In genomic region chr2:231673348-231673770, GRCh38 we compare ENCODE assay signal across 8 cellular contexts. TPM values are rescaled to one million over a fixed set of nuclear protein-coding genes. Genes with fewer than 3 reads are reported as not detected.
DNase-seq lines count a peak whose midpoint lies in the region; ATAC-seq and TF ChIP-seq lines count a peak whose summit lies in the region.

No MANE protein-coding gene starts in this region.

- no peak for TF ChIP-seq CTCF in Calu3 (IDR thresholded peaks at IDR 0.05; ENCODE audit: unreplicated experiment)
- TF ChIP-seq CTCF in brain (conservative IDR thresholded peaks at IDR 0.05) = no peak
- no peak for TF ChIP-seq CTCF in lower lobe of right lung (IDR thresholded peaks at IDR 0.05)

- H3K27me3 ChIP-seq in MG63 (no peaks in the 10 kb centered on the region), lower lobe of right lung (ENCODE audit: low read depth) (no peaks in the 10 kb centered on the region)

- H3K27ac Mint-ChIP-seq in Calu3 (ENCODE audit: unreplicated experiment) = peak overlapping the region; percentile 88
- peak overlapping the region in 3 of 5 experiments; percentile 40 to 96 (median 72) for H3K27ac Mint-ChIP-seq in brain

- ATAC-seq in lower lobe of right lung (peak; percentile 86 to 89), HG03097 (IDR thresholded peaks at IDR 0.05; ENCODE audit: low FRiP score, unreplicated experiment) (no peak), HG03135 (IDR thresholded peaks at IDR 0.05; ENCODE audit: unreplicated experiment) (no peak)

- H3K4me1 Mint-ChIP-seq in Calu3 (ENCODE audit: low read depth, unreplicated experiment) (peaks cover 38% of the 10 kb centered on the region), brain (peaks cover 35% of the 10 kb centered on the region)

- peaks cover 27% of the 10 kb centered on the region for H3K36me3 Mint-ChIP-seq in Calu3 (ENCODE audit: insufficient read depth, unreplicated experiment)
- no peaks in the 10 kb centered on the region for H3K36me3 Mint-ChIP-seq in brain

- H3K9me3 ChIP-seq in MG63 = no peaks in the 10 kb centered on the region
- no peaks in the 10 kb centered on the region for H3K9me3 ChIP-seq in lower lobe of right lung

- H3K9me3 Mint-ChIP-seq in Calu3 (ENCODE audit: low read depth, unreplicated experiment) (no peaks in the 10 kb centered on the region), brain (peaks cover 0 to 2% (median 0%) of the 10 kb centered on the region in 5 experiments)

- H3K36me3 ChIP-seq in MG63 = no peaks in the 10 kb centered on the region
- no peaks in the 10 kb centered on the region for H3K36me3 ChIP-seq in lower lobe of right lung

- no peak overlapping the region for H3K4me3 Mint-ChIP-seq in Calu3 (ENCODE audit: low read depth, unreplicated experiment)
- H3K4me3 Mint-ChIP-seq in brain = no peak overlapping the region

- peak overlapping the region; percentile 92 for H3K27ac ChIP-seq in lower lobe of right lung

- H3K4me3 ChIP-seq in MG63 (no peak overlapping the region), lower lobe of right lung (peak overlapping the region; percentile 14)

- DNase-seq in Calu3 = peak; percentile 74
- DNase-seq in MG63 = peak; percentile 74
- DNase-seq in lower lobe of right lung = peak; percentile 89
- DNase-seq in stimulated activated CD4-positive, alpha-beta T cell treated with anti-CD3 and anti-CD28 coated beads, Interleukin-4, amount 100 ng/mL, for 1 hour = no peak
- no peak for DNase-seq in C1 segment of cervical spinal cord (lab: John Stamatoyannopoulos, UW)

- H3K27me3 Mint-ChIP-seq in Calu3 (ENCODE audit: unreplicated experiment) = no peaks in the 10 kb centered on the region
- H3K27me3 Mint-ChIP-seq in brain = peaks cover 4% of the 10 kb centered on the region

- BruUV-seq in Calu3 (replicated peaks; lab: Mats Ljungman, UMichigan) = no TSS peak

- CTCF ChIA-PET in Calu3 (lab: Charles Lee) = interaction anchor here (0.6 to 2.8 kb wide), 9 partner anchors 18 to 285 kb away, joined by 3 to 29 read pairs (median 4); no protein-coding TSS in a partner anchor

- peaks cover 63% of the 10 kb centered on the region for H3K4me1 ChIP-seq in lower lobe of right lung

- intact Hi-C loops in Calu3 (cut with micrococcal nuclease; ENCODE audit: unreplicated experiment) (no loop called here), lower lobe of right lung (cut with DNase I) (no loop called here)

RNA-seq across cellular contexts. Expression of gene PTMA, which starts 35.0 kb away (rescaled TPM):
- total RNA-seq in Calu3 (2022) (1,239 and 1,354 TPM in 2 replicates), lower lobe of right lung (729 TPM)
- total RNA-seq in MG63 (2014; rRNA removed; shearing (Covaris generic); ENCODE audit: low replicate concordance) = 1,493 and 1,533 TPM in 2 replicates
- 2,636 TPM for polyA plus RNA-seq in brain (ENCODE audit: insufficient read depth, low read depth, low replicate concordance)

Comparison
In these comparisons a context has a peak if more than half of its experiments do, and no peak if none do; other contexts are left out.
1. DNase-seq: peak in Calu3 (single experiment), MG63 (single experiment) and lower lobe of right lung (single experiment); none in stimulated activated CD4-positive, alpha-beta T cell treated with anti-CD3 and anti-CD28 coated beads, Interleukin-4, amount 100 ng/mL, for 1 hour (single experiment) and C1 segment of cervical spinal cord (0 of 14).
2. ATAC-seq: peak in lower lobe of right lung (2 of 2); none in HG03097 (single experiment) and HG03135 (single experiment).